In genomic region chr5:1747803-1748085, GRCh38 we compare ENCODE assay signal across 19 cellular contexts.
"Had no signal": no experiment of that assay in that cellular context is flagged by ENCODE, and none has a peak within 500 bp of the region (broad histone marks: within the 10 kb centered on the region; RNA-seq: fewer than 3 reads in every experiment).

No MANE protein-coding gene starts in this region.

- DNase-seq: caudate nucleus; effector CD4-positive, alpha-beta T cell; erythroblast; foreskin melanocyte; hippocampal formation; mesendoderm; naive thymus-derived CD4-positive, alpha-beta T cell; right cardiac atrium; stimulated activated CD4-positive, alpha-beta T cell treated with anti-CD3 and anti-CD28 coated beads, Interleukin-4, amount 100 ng/mL, for 24 hours; stimulated activated naive CD8-positive, alpha-beta T cell treated with anti-CD3 and anti-CD28 coated beads, Interleukin-15, amount 100 ng/mL, for 72 hours; testis had no signal

- H3K36me3 ChIP-seq: heart left ventricle, left lung, neutrophil, ovary, tibial nerve had no signal

- H3K27me3 ChIP-seq: neutrophil, ovary, testis, tibial nerve had no signal

- H3K4me3 ChIP-seq: coronary artery, heart left ventricle, left lung, ovary, smooth muscle cell, tibial nerve had no signal

- H3K27ac ChIP-seq: coronary artery, heart left ventricle, left lung, neutrophil, ovary, testis, tibial nerve had no signal

- H3K9me3 ChIP-seq: heart left ventricle, left lung, neutrophil, ovary, testis had no signal

- H3K4me1 ChIP-seq: heart left ventricle, left lung, testis, tibial nerve had no signal

- ATAC-seq: heart left ventricle; left lung; naive thymus-derived CD4-positive, alpha-beta T cell; right cardiac atrium; stimulated activated memory B cell treated with anti-CD40 and anti-IgM and Interleukin-4, amounts not matched to agents 10 μg/mL and 1 μg/mL and 100 μg/mL, for 72 hours; stimulated activated naive CD8-positive, alpha-beta T cell treated with anti-CD3 and anti-CD28 coated beads, Interleukin-15, amount 100 ng/mL, for 72 hours had no signal
